8 cellular contexts compared by ENCODE assay signal in genomic region chr19:39212377-39212742, GRCh38. TPM values are rescaled to one million over a fixed set of nuclear protein-coding genes. Genes with fewer than 3 reads are reported as not detected.
DNase-seq lines count a peak whose midpoint lies in the region; ATAC-seq lines count a peak whose summit lies in the region.

No MANE protein-coding gene starts in this region.

- H3K9me3 Mint-ChIP-seq in naive thymus-derived CD8-positive, alpha-beta T cell = peaks cover 0 to 5% (median 0%) of the 10 kb centered on the region in 9 donors

- POLR2A ChIA-PET in naive thymus-derived CD8-positive, alpha-beta T cell (lab: Charles Lee) = interaction anchor here (1.0 kb wide), 1 partner anchor 115 kb away, joined by 4 read pairs; no protein-coding TSS in a partner anchor

- H3K36me3 Mint-ChIP-seq in naive thymus-derived CD8-positive, alpha-beta T cell = peaks cover 0 to 3% (median 0%) of the 10 kb centered on the region in 3 donors

- no peaks in the 10 kb centered on the region for H3K4me1 Mint-ChIP-seq in naive thymus-derived CD8-positive, alpha-beta T cell

- peaks cover 4 to 11% (median 7%) of the 10 kb centered on the region in 5 donors for H3K27me3 Mint-ChIP-seq in naive thymus-derived CD8-positive, alpha-beta T cell

- H3K27ac Mint-ChIP-seq in naive thymus-derived CD8-positive, alpha-beta T cell = no peak overlapping the region

- ATAC-seq in naive thymus-derived CD8-positive, alpha-beta T cell = peak; percentile 84 to 87

- DNase-seq in NCI-H2227 (lab: John Stamatoyannopoulos, UW; ENCODE audit: unreplicated experiment) (peak; percentile 76), NCI-H2227 treated with DMSO at 0.1 percent for 48 hours (lab: John Stamatoyannopoulos, UW) (no peak), T follicular helper cell (ENCODE audit: low read depth) (peak; percentile 28), amniotic epithelial cell (ENCODE audit: low read depth) (peak; percentile 18), AG08396 (ENCODE audit: low spot score) (no peak), cerebellar nuclear complex (lab: John Stamatoyannopoulos, UW) (no peak), AG08395 (ENCODE audit: low spot score) (no peak)
- peak; percentile 29 to 80 (median 52) for DNase-seq in naive thymus-derived CD8-positive, alpha-beta T cell

- H3K4me3 Mint-ChIP-seq in naive thymus-derived CD8-positive, alpha-beta T cell = no peak overlapping the region

RNA-seq across cellular contexts. Expression of gene SYCN, which starts 8.3 kb away (rescaled TPM):
- not detected for total RNA-seq in naive thymus-derived CD8-positive, alpha-beta T cell
- not detected for polyA plus RNA-seq in naive thymus-derived CD8-positive, alpha-beta T cell

RNA-seq across cellular contexts. Expression of gene NCCRP1, which starts 15.6 kb away (rescaled TPM):
- not detected for total RNA-seq in naive thymus-derived CD8-positive, alpha-beta T cell
- polyA plus RNA-seq in naive thymus-derived CD8-positive, alpha-beta T cell = not detected

RNA-seq across cellular contexts. Expression of gene IFNL3, which starts 32.4 kb away (rescaled TPM):
- total RNA-seq in naive thymus-derived CD8-positive, alpha-beta T cell = not detected
- not detected for polyA plus RNA-seq in naive thymus-derived CD8-positive, alpha-beta T cell

RNA-seq across cellular contexts. Expression of gene IFNL4, which starts 36.3 kb away (rescaled TPM):
- total RNA-seq in naive thymus-derived CD8-positive, alpha-beta T cell = not detected
- under 1 TPM in 2 of 3 donors, not detected in 1; 0.11 to 0.17 TPM for polyA plus RNA-seq in naive thymus-derived CD8-positive, alpha-beta T cell

RNA-seq across cellular contexts. Expression of gene IFNL2, which starts 55.8 kb away (rescaled TPM):
- total RNA-seq in naive thymus-derived CD8-positive, alpha-beta T cell = not detected
- not detected for polyA plus RNA-seq in naive thymus-derived CD8-positive, alpha-beta T cell

Comparison
In these comparisons a context has a peak if more than half of its experiments do, and no peak if none do; other contexts are left out.
1. DNase-seq: peak in NCI-H2227 (single experiment), T follicular helper cell (single experiment), amniotic epithelial cell (single experiment) and naive thymus-derived CD8-positive, alpha-beta T cell (10 of 10); none in NCI-H2227 treated with DMSO at 0.1 percent for 48 hours (single experiment), AG08396 (single experiment), cerebellar nuclear complex (0 of 2) and AG08395 (single experiment).